Comparison of ENCODE assay signal across 35 cellular contexts in the genomic region with DNA sequence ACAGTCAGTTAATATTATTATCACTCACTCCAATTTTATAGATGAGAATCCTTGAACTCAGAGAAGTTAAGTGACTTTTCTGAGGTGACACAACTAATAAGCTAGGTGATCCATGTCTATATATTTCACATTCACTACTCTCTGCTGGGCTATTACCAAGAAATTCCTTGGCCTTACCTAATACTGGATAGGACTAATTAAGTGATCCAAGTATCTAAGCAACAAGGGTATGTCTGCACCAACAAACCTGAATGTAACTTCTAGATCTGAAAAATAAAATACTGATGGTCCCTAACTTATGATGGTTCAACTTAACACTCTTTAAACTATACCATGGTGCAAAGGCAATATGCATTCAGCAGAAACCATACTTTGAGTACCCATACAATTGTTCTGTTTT. TPM values are rescaled to one million over a fixed set of nuclear protein-coding genes. Genes with fewer than 3 reads are reported as not detected.
DNase-seq lines count a peak whose midpoint lies in the region; ATAC-seq, FAIRE-seq and TF ChIP-seq lines count a peak whose summit lies in the region.
"Had no signal": no experiment of that assay in that cellular context is flagged by ENCODE, and none has a peak within 500 bp of the region (broad histone marks: within the 10 kb centered on the region; RNA-seq: fewer than 3 reads in every experiment).

No MANE protein-coding gene starts in this region.

- no TSS peak for BruUV-seq in MCF 10A (replicated peaks; lab: Mats Ljungman, UMichigan)

- H3K9me3 Mint-ChIP-seq in MCF 10A (ENCODE audit: unreplicated experiment) (peaks cover 6% of the 10 kb centered on the region), endodermal cell (peaks cover 10% of the 10 kb centered on the region), mesothelial cell of epicardium (peaks cover 18% of the 10 kb centered on the region)
- H3K9me3 Mint-ChIP-seq in activated CD4-positive, alpha-beta memory T cell treated with anti-CD3 and anti-CD28 coated beads for 36 hours = peaks cover 4% of the 10 kb centered on the region

- H3K4me3 Mint-ChIP-seq in MCF 10A (ENCODE audit: unreplicated experiment) = no peak overlapping the region
- no peak overlapping the region for H3K4me3 Mint-ChIP-seq in endodermal cell
- H3K4me3 Mint-ChIP-seq in mesothelial cell of epicardium = no peak overlapping the region
- H3K4me3 Mint-ChIP-seq in activated CD4-positive, alpha-beta memory T cell treated with anti-CD3 and anti-CD28 coated beads for 36 hours = no peak overlapping the region
- H3K4me3 Mint-ChIP-seq: GM23338; naive thymus-derived CD4-positive, alpha-beta T cell; stimulated activated naive B cell treated with anti-CD40 and anti-IgM and Interleukin-4, amounts not matched to agents 10 μg/mL and 1 μg/mL and 100 μg/mL, for 72 hours had no signal

- H3K36me3 ChIP-seq in breast epithelium (no peaks in the 10 kb centered on the region), endodermal cell (ENCODE audit: control insufficient read depth, insufficient read depth, low read length) (no peaks in the 10 kb centered on the region), pancreas (no peaks in the 10 kb centered on the region)
- H3K36me3 ChIP-seq: Peyer's patch, upper lobe of left lung had no signal

- H3K27me3 ChIP-seq in breast epithelium (no peaks in the 10 kb centered on the region), endodermal cell (ENCODE audit: control insufficient read depth, insufficient read depth, low read length, poor library complexity, severe bottlenecking) (no peaks in the 10 kb centered on the region), pancreas (no peaks in the 10 kb centered on the region)
- H3K27me3 ChIP-seq: Peyer's patch, upper lobe of left lung had no signal

- no peaks in the 10 kb centered on the region for H3K9me3 ChIP-seq in breast epithelium
- no peaks in the 10 kb centered on the region for H3K9me3 ChIP-seq in endodermal cell (ENCODE audit: control insufficient read depth, low read length)
- H3K9me3 ChIP-seq in pancreas = no peaks in the 10 kb centered on the region
- H3K9me3 ChIP-seq: Peyer's patch had no signal

- intact Hi-C loops in MCF 10A (cut with micrococcal nuclease) (no loop called here), breast epithelium (cut with DNase I; ENCODE audit: low total_unique reads) (no loop called here), pancreas (cut with DNase I) (no loop called here)
- intact Hi-C loops in activated CD4-positive, alpha-beta memory T cell treated with anti-CD3 and anti-CD28 coated beads for 36 hours (cut with micrococcal nuclease) = no loop called here

- ATAC-seq in pancreas = no peak
- ATAC-seq: activated naive CD4-positive, alpha-beta T cell treated with anti-CD3 and anti-CD28 coated beads, Interleukin-2, amount 50 U/mL, for 72 hours; HepG2; naive thymus-derived CD4-positive, alpha-beta T cell; stimulated activated naive B cell treated with anti-CD40 and anti-IgM and Interleukin-4, amounts not matched to agents 10 μg/mL and 1 μg/mL and 100 μg/mL, for 72 hours had no signal

- H3K27ac Mint-ChIP-seq in MCF 10A (ENCODE audit: low read depth, unreplicated experiment) = peak overlapping the region; percentile 99
- peak overlapping the region; percentile 87 for H3K27ac Mint-ChIP-seq in endodermal cell
- H3K27ac Mint-ChIP-seq in mesothelial cell of epicardium = peak overlapping the region; percentile 71
- H3K27ac Mint-ChIP-seq in activated CD4-positive, alpha-beta memory T cell treated with anti-CD3 and anti-CD28 coated beads for 36 hours = no peak overlapping the region
- H3K27ac Mint-ChIP-seq: activated naive CD4-positive, alpha-beta T cell treated with anti-CD3 and anti-CD28 coated beads, Interleukin-2, amount 50 U/mL, for 72 hours; GM23338; naive thymus-derived CD4-positive, alpha-beta T cell; stimulated activated naive B cell treated with anti-CD40 and anti-IgM and Interleukin-4, amounts not matched to agents 10 μg/mL and 1 μg/mL and 100 μg/mL, for 72 hours had no signal

- H3K36me3 Mint-ChIP-seq in MCF 10A (ENCODE audit: insufficient read depth, unreplicated experiment) (no peaks in the 10 kb centered on the region), endodermal cell (ENCODE audit: low read depth) (no peaks in the 10 kb centered on the region), mesothelial cell of epicardium (peaks cover 4% of the 10 kb centered on the region)
- no peaks in the 10 kb centered on the region for H3K36me3 Mint-ChIP-seq in activated CD4-positive, alpha-beta memory T cell treated with anti-CD3 and anti-CD28 coated beads for 36 hours
- H3K36me3 Mint-ChIP-seq: activated naive CD4-positive, alpha-beta T cell treated with anti-CD3 and anti-CD28 coated beads, Interleukin-2, amount 50 U/mL, for 72 hours; naive thymus-derived CD4-positive, alpha-beta T cell had no signal

- DNase-seq in MCF 10A (ENCODE audit: unreplicated experiment) = no peak
- no peak for DNase-seq in breast epithelium (ENCODE audit: low spot score in 2 of 2)
- no peak for DNase-seq in endodermal cell
- no peak for DNase-seq in mesothelial cell of epicardium (ENCODE audit: low spot score in 2 of 2, unreplicated experiment in 2 of 2)
- DNase-seq in AML-193 (lab: John Stamatoyannopoulos, UW) = no peak
- no peak for DNase-seq in activated CD4-positive, alpha-beta memory T cell treated with anti-CD3 and anti-CD28 coated beads for 36 hours
- DNase-seq in pancreas = no peak
- no peak for DNase-seq in SW 1271 (lab: John Stamatoyannopoulos, UW)
- DNase-seq: activated CD4-positive, alpha-beta T cell treated with anti-CD3 and anti-CD28 coated beads for 4 hours; activated CD8-positive, alpha-beta memory T cell treated with anti-CD3 and anti-CD28 coated beads for 24 hours; activated effector memory CD4-positive, alpha-beta T cell treated with Interleukin-2 at 50 U/mL for 16 hours; anterior cingulate cortex; DMS79 treated with DMSO at 0.1 percent for 48 hours; GDM1; Kasumi-1; left ventricle myocardium superior; midbrain; naive thymus-derived CD4-positive, alpha-beta T cell; NCI-H1694; NCI-H446; NCI-H748 treated with DMSO at 0.1 percent for 48 hours; nucleus accumbens; Peyer's patch; stimulated activated naive B cell treated with anti-CD40 and anti-IgM and Interleukin-4, amounts not matched to agents 10 μg/mL and 1 μg/mL and 100 μg/mL, for 72 hours; upper lobe of left lung had no signal

- no peaks in the 10 kb centered on the region for H3K4me1 ChIP-seq in breast epithelium
- peaks cover 9% of the 10 kb centered on the region for H3K4me1 ChIP-seq in endodermal cell (ENCODE audit: control insufficient read depth, insufficient read depth, low read length)
- H3K4me1 ChIP-seq in pancreas = no peaks in the 10 kb centered on the region
- H3K4me1 ChIP-seq: Peyer's patch had no signal

- H3K9ac ChIP-seq in endodermal cell (ENCODE audit: extremely low read depth, low read length, poor library complexity, severe bottlenecking) = no peak overlapping the region

- no peak for TF ChIP-seq POLR2A in breast epithelium (IDR thresholded peaks at IDR 0.05)

- H3K27me3 Mint-ChIP-seq in MCF 10A (ENCODE audit: insufficient read depth, unreplicated experiment) = no peaks in the 10 kb centered on the region
- no peaks in the 10 kb centered on the region for H3K27me3 Mint-ChIP-seq in endodermal cell (ENCODE audit: insufficient read depth)
- H3K27me3 Mint-ChIP-seq in mesothelial cell of epicardium (ENCODE audit: low read depth) = no peaks in the 10 kb centered on the region
- H3K27me3 Mint-ChIP-seq in activated CD4-positive, alpha-beta memory T cell treated with anti-CD3 and anti-CD28 coated beads for 36 hours = peaks cover 27% of the 10 kb centered on the region

- TF ChIP-seq CTCF in MCF 10A (IDR thresholded peaks at IDR 0.05; ENCODE audit: unreplicated experiment) = no peak
- TF ChIP-seq CTCF in breast epithelium (IDR thresholded peaks at IDR 0.05) = no peak
- no peak for TF ChIP-seq CTCF in endodermal cell (conservative IDR thresholded peaks at IDR 0.05)
- no peak for TF ChIP-seq CTCF in mesothelial cell of epicardium (IDR thresholded peaks at IDR 0.05; ENCODE audit: unreplicated experiment)
- TF ChIP-seq CTCF in pancreas (IDR thresholded peaks at IDR 0.05) = no peak

- POLR2A ChIA-PET in MCF 10A (lab: Yijun Ruan, JAX) = interaction anchor here (0.5 to 3.8 kb wide), 31 partner anchors 9 to 757 kb away, joined by 3 to 64 read pairs (median 5); a partner anchor contains a TSS
- POLR2A ChIA-PET in activated CD4-positive, alpha-beta memory T cell treated with anti-CD3 and anti-CD28 coated beads for 36 hours (lab: Charles Lee) = no interaction called here

- H3K4me1 Mint-ChIP-seq in MCF 10A (ENCODE audit: insufficient read depth, unreplicated experiment) (peaks cover 34% of the 10 kb centered on the region), endodermal cell (peaks cover 10% of the 10 kb centered on the region), mesothelial cell of epicardium (peaks cover 15% of the 10 kb centered on the region)
- H3K4me1 Mint-ChIP-seq in activated CD4-positive, alpha-beta memory T cell treated with anti-CD3 and anti-CD28 coated beads for 36 hours (ENCODE audit: low read depth) = no peaks in the 10 kb centered on the region
- H3K4me1 Mint-ChIP-seq: GM23338; naive thymus-derived CD4-positive, alpha-beta T cell; stimulated activated naive B cell treated with anti-CD40 and anti-IgM and Interleukin-4, amounts not matched to agents 10 μg/mL and 1 μg/mL and 100 μg/mL, for 72 hours had no signal

- CTCF ChIA-PET in MCF 10A (lab: Yijun Ruan, JAX) = interaction anchor here (0.6 to 3.3 kb wide), 9 partner anchors 9 to 1313 kb away, joined by 3 to 30 read pairs (median 4); no protein-coding TSS in a partner anchor
- CTCF ChIA-PET in activated CD4-positive, alpha-beta memory T cell treated with anti-CD3 and anti-CD28 coated beads for 36 hours (lab: Charles Lee) = interaction anchor here (1.3 kb wide), 1 partner anchor 198 kb away, joined by 3 read pairs; no protein-coding TSS in a partner anchor

- no peak for FAIRE-seq in pancreas (lab: Jason Lieb, UNC)
- FAIRE-seq: colon, HepG2 had no signal

- H3K4me3 ChIP-seq in breast epithelium (no peak overlapping the region), endodermal cell (ENCODE audit: low read length) (no peak overlapping the region), pancreas (no peak overlapping the region)
- H3K4me3 ChIP-seq: GM23338, Peyer's patch, upper lobe of left lung had no signal

- H3K27ac ChIP-seq in breast epithelium = no peak overlapping the region
- no peak overlapping the region for H3K27ac ChIP-seq in endodermal cell (ENCODE audit: low read depth, low read length)
- H3K27ac ChIP-seq in pancreas = no peak overlapping the region
- H3K27ac ChIP-seq: 22Rv1, HL-60, Peyer's patch, upper lobe of left lung, VCaP had no signal

RNA-seq across cellular contexts. Expression of a gene that starts 14.8 kb away (rescaled TPM):
- total RNA-seq in MCF 10A (2022) = not detected in 2 replicates
- total RNA-seq in breast epithelium = 1 to 10 TPM; 2.1 to 3.3 (median 2.6) TPM
- total RNA-seq in endodermal cell = not detected
- polyA plus RNA-seq in endodermal cell (2013, experiment 1 of 2) = 0.82 TPM
- polyA plus RNA-seq in endodermal cell (2013, experiment 2 of 2) = 0.99 TPM
- total RNA-seq in mesothelial cell of epicardium = 0.09 to 0.24 TPM (median 0.13 TPM) in 3 replicates
- not detected for total RNA-seq in activated CD4-positive, alpha-beta memory T cell treated with anti-CD3 and anti-CD28 coated beads for 36 hours
- total RNA-seq in pancreas = under 1 TPM in 5 of 6 donors, not detected in 1; 0.09 to 0.59 (median 0.14) TPM
- polyA plus RNA-seq in pancreas = 1 to 10 TPM; 1.0 to 1.2 TPM
- total RNA-seq: activated naive CD4-positive, alpha-beta T cell treated with anti-CD3 and anti-CD28 coated beads, Interleukin-2, amount 50 U/mL, for 72 hours; Calu3; GM23338; HepG2; naive thymus-derived CD4-positive, alpha-beta T cell; pulmonary artery endothelial cell had no signal
- polyA plus RNA-seq: GM23338; HepG2; naive thymus-derived CD4-positive, alpha-beta T cell had no signal

RNA-seq across cellular contexts. Expression of a gene that starts 57.6 kb away (rescaled TPM):
- total RNA-seq in MCF 10A (2022) = not detected in 2 replicates
- total RNA-seq in breast epithelium = not detected
- 1 to 10 TPM; 1.4 to 2.1 TPM for total RNA-seq in endodermal cell
- polyA plus RNA-seq in endodermal cell (2013, experiment 1 of 2) = 19.9 TPM
- 15.9 TPM for polyA plus RNA-seq in endodermal cell (2013, experiment 2 of 2)
- total RNA-seq in mesothelial cell of epicardium = 1.6 to 2.0 TPM (median 1.9 TPM) in 3 replicates
- total RNA-seq in activated CD4-positive, alpha-beta memory T cell treated with anti-CD3 and anti-CD28 coated beads for 36 hours = not detected
- total RNA-seq in pancreas = under 1 TPM in 2 of 6 donors, not detected in 4; 0.03 to 0.06 TPM
- under 1 TPM in 1 of 2 donors, not detected in 1; 0.12 TPM for polyA plus RNA-seq in pancreas
- total RNA-seq: activated naive CD4-positive, alpha-beta T cell treated with anti-CD3 and anti-CD28 coated beads, Interleukin-2, amount 50 U/mL, for 72 hours; Calu3; HepG2; left ventricle myocardium superior; naive thymus-derived CD4-positive, alpha-beta T cell; Peyer's patch; pulmonary artery endothelial cell; skeletal muscle tissue had no signal
- polyA plus RNA-seq: HepG2; naive thymus-derived CD4-positive, alpha-beta T cell had no signal
